Comparison of ENCODE assay signal across 28 cellular contexts in the genomic region with DNA sequence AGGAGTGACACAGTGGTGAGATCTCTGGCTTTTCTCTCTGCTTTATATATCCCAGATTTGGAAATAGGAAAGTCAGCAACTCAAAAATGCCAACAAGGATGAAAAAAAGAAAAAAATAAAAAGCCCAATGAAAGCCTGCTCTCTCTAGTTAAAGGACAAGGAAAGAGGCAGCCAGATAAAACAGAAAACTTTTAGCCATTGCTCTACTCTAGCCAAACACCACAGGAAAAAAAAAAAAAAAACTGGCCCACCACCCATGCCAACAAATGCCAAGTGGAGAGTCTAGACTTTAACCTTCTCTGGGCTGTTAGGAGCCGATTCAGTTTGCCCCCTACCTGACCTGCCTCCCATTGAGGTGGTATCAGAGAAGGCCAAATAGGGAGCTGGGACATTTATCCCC.
"Had no signal": no experiment of that assay in that cellular context is flagged by ENCODE, and none has a peak within 500 bp of the region (broad histone marks: within the 10 kb centered on the region; RNA-seq: fewer than 3 reads in every experiment).

No MANE protein-coding gene starts in this region.

- H3K36me3 ChIP-seq: brain microvascular endothelial cell, colonic mucosa had no signal

- H3K27me3 Mint-ChIP-seq: activated CD4-positive, alpha-beta memory T cell treated with anti-CD3 and anti-CD28 coated beads, Interleukin-2, amount 10 ng/mL, durations not matched to agents 7 days and 5 days; activated CD4-positive, alpha-beta T cell treated with anti-CD3 and anti-CD28 coated beads, Interleukin-2, amount 10 ng/mL, durations not matched to agents 7 days and 5 days; activated naive CD8-positive, alpha-beta T cell; activated T-cell treated with anti-CD3 and anti-CD28 coated beads, Interleukin-2, amount 50 U/mL, for 24 hours; dendritic cell treated with granulocyte-macrophage colony-stimulating factor and Interleukin-4, amounts not matched to agents 40 ng/mL and 50 ng/mL, for 4 days had no signal

- H3K36me3 Mint-ChIP-seq: activated naive CD8-positive, alpha-beta T cell; WTC11 had no signal

- DNase-seq: activated CD4-positive, alpha-beta memory T cell treated with anti-CD3 and anti-CD28 coated beads, Interleukin-2, amount 10 ng/mL, durations not matched to agents 7 days and 5 days; activated CD4-positive, alpha-beta T cell treated with anti-CD3 and anti-CD28 coated beads for 1 hour; activated CD4-positive, alpha-beta T cell treated with anti-CD3 and anti-CD28 coated beads for 4 hours; activated CD4-positive, alpha-beta T cell treated with anti-CD3 and anti-CD28 coated beads, Interleukin-2, amount 10 ng/mL, durations not matched to agents 7 days and 5 days; activated CD4-positive, alpha-beta T cell treated with anti-CD3 and anti-CD28 coated beads, Interleukin-2, amount 50 U/mL, for 4 hours; activated CD8-positive, alpha-beta memory T cell treated with anti-CD3 and anti-CD28 coated beads, Interleukin-2, amount 50 U/mL, for 48 hours; activated effector memory CD4-positive, alpha-beta T cell treated with Interleukin-2 at 50 U/mL for 16 hours; activated gamma-delta T cell treated with Interleukin-2 at 50 U/mL for 16 hours; activated naive CD4-positive, alpha-beta T cell treated with anti-CD3 and anti-CD28 coated beads, Interleukin-2, amount 50 U/mL, for 16 hours; activated naive CD4-positive, alpha-beta T cell treated with Interleukin-2 at 50 U/mL for 16 hours; activated T-cell treated with anti-CD3 and anti-CD28 coated beads for 4 hours; activated T-cell treated with anti-CD3 and anti-CD28 coated beads, Interleukin-2, amount 50 U/mL, for 24 hours; activated T-cell treated with anti-CD3 and anti-CD28 coated beads, Interleukin-2, amount 50 U/mL, for 72 hours; amniotic stem cell; brain microvascular endothelial cell; caudate nucleus; colonic mucosa; dorsolateral prefrontal cortex; effector memory CD4-positive, alpha-beta T cell; endodermal cell; foreskin fibroblast; head of caudate nucleus; T-helper 2 cell had no signal

- H3K4me1 ChIP-seq: colonic mucosa had no signal

- H3K27me3 ChIP-seq: brain microvascular endothelial cell, colonic mucosa, dorsolateral prefrontal cortex had no signal

- H3K9me3 ChIP-seq: colonic mucosa had no signal

- H3K4me3 ChIP-seq: colonic mucosa, dorsolateral prefrontal cortex had no signal

- H3K27ac ChIP-seq: brain microvascular endothelial cell, colonic mucosa, dorsolateral prefrontal cortex, VCaP had no signal

- H3K27ac Mint-ChIP-seq: activated CD4-positive, alpha-beta memory T cell treated with anti-CD3 and anti-CD28 coated beads, Interleukin-2, amount 10 ng/mL, durations not matched to agents 7 days and 5 days; activated CD4-positive, alpha-beta T cell treated with anti-CD3 and anti-CD28 coated beads, Interleukin-2, amount 10 ng/mL, durations not matched to agents 7 days and 5 days; activated naive CD8-positive, alpha-beta T cell; activated T-cell treated with anti-CD3 and anti-CD28 coated beads, Interleukin-2, amount 50 U/mL, for 24 hours; activated T-cell treated with anti-CD3 and anti-CD28 coated beads, Interleukin-2, amount 50 U/mL, for 72 hours; dendritic cell treated with granulocyte-macrophage colony-stimulating factor and Interleukin-4, amounts not matched to agents 40 ng/mL and 50 ng/mL, for 4 days; endodermal cell; WTC11 had no signal

- ATAC-seq: activated T-cell treated with anti-CD3 and anti-CD28 coated beads, Interleukin-2, amount 50 U/mL, for 72 hours; esophagus mucosa; WTC11 had no signal

- H3K4me3 Mint-ChIP-seq: activated CD4-positive, alpha-beta memory T cell treated with anti-CD3 and anti-CD28 coated beads, Interleukin-2, amount 10 ng/mL, durations not matched to agents 7 days and 5 days; activated CD4-positive, alpha-beta T cell treated with anti-CD3 and anti-CD28 coated beads, Interleukin-2, amount 10 ng/mL, durations not matched to agents 7 days and 5 days; activated naive CD8-positive, alpha-beta T cell; activated T-cell treated with anti-CD3 and anti-CD28 coated beads, Interleukin-2, amount 50 U/mL, for 24 hours; activated T-cell treated with anti-CD3 and anti-CD28 coated beads, Interleukin-2, amount 50 U/mL, for 72 hours; dendritic cell treated with granulocyte-macrophage colony-stimulating factor and Interleukin-4, amounts not matched to agents 40 ng/mL and 50 ng/mL, for 4 days; endodermal cell; WTC11 had no signal

- H3K9me3 Mint-ChIP-seq: activated CD4-positive, alpha-beta memory T cell treated with anti-CD3 and anti-CD28 coated beads, Interleukin-2, amount 10 ng/mL, durations not matched to agents 7 days and 5 days; activated T-cell treated with anti-CD3 and anti-CD28 coated beads, Interleukin-2, amount 50 U/mL, for 72 hours; dendritic cell treated with granulocyte-macrophage colony-stimulating factor and Interleukin-4, amounts not matched to agents 40 ng/mL and 50 ng/mL, for 4 days; WTC11 had no signal

- H3K4me1 Mint-ChIP-seq: activated CD4-positive, alpha-beta memory T cell treated with anti-CD3 and anti-CD28 coated beads, Interleukin-2, amount 10 ng/mL, durations not matched to agents 7 days and 5 days; activated CD4-positive, alpha-beta T cell treated with anti-CD3 and anti-CD28 coated beads, Interleukin-2, amount 10 ng/mL, durations not matched to agents 7 days and 5 days; WTC11 had no signal
